11 cellular contexts compared by ENCODE assay signal in the genomic region with DNA sequence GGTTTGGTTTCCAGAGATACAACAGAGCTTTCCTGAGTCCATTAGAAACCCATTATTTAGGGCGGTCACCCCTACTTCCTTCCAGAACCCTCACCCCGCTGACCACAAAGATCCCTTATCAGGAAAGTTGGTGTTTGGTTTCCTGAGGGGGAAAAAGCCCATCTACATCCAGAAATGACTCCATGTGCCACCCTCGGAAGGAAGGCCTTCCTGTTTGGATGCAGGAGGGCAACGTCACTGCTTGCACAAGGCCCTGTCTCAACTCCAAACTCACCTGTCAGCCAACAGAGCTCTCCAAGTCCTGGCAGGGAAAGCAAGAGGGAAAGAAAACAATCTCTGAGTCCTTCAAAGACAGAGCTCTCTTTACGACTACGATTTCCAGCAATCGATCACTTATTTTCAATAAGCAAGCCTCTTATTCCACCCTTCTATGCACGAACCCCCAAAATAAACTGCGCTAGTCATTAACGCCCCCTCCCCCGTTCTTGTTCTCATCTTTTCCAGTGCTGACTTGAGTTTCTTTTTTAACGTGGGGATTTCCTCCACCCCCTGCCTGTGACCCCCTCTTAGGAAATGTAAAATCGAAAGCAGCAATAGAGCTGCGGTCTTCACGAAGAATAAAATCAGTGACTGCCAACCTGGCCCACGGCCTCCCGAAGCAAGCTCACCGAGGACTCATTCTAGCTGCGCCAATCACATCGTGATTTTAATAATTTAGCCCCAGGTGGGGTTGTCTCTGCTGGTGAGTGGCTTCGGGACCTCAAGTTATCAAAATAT. TPM values are rescaled to one million over a fixed set of nuclear protein-coding genes. Genes with fewer than 3 reads are reported as not detected.
DNase-seq lines count a peak whose midpoint lies in the region; TF ChIP-seq lines count a peak whose summit lies in the region.
"Had no signal": no experiment of that assay in that cellular context is flagged by ENCODE, and none has a peak within 500 bp of the region (broad histone marks: within the 10 kb centered on the region; RNA-seq: fewer than 3 reads in every experiment).

No MANE protein-coding gene starts in this region.

- H3K36me3 ChIP-seq in MM.1S (replicated peaks; ENCODE audit: insufficient read depth, low read length) = no peaks in the 10 kb centered on the region
- H3K36me3 ChIP-seq in spleen = no peaks in the 10 kb centered on the region
- H3K36me3 ChIP-seq: neutrophil had no signal

- H3K4me1 ChIP-seq in MM.1S (ENCODE audit: low read length) = no peaks in the 10 kb centered on the region
- peaks cover 0 to 19% (median 11%) of the 10 kb centered on the region in 6 donors for H3K4me1 ChIP-seq in spleen

- no peak overlapping the region for H3K27ac ChIP-seq in MM.1S (ENCODE audit: low read length)
- no peak overlapping the region for H3K27ac ChIP-seq in spleen
- H3K27ac ChIP-seq: neutrophil had no signal

- H3K79me2 ChIP-seq in MM.1S (ENCODE audit: low read length) = no peaks in the 10 kb centered on the region

- intact Hi-C loops in spleen (cut with DNase I; ENCODE audit: low total_unique reads) (no loop called here), head of caudate nucleus (cut with DNase I) (no loop called here)

- TF ChIP-seq POLR2A in spleen (IDR thresholded peaks at IDR 0.05) = no peak

- peak overlapping the region; percentile 23; the same call in 1 of the 2 replicates for H3K4me3 ChIP-seq in MM.1S (ENCODE audit: low read length)
- H3K4me3 ChIP-seq in spleen = peak overlapping the region in 2 of 8 donors; percentile 8 to 42

- DNase-seq in G401 (ENCODE audit: low spot score) (peak; percentile 57), MM.1S (no peak), spleen (no peak), NCI-H2081 (lab: John Stamatoyannopoulos, UW) (no peak), head of caudate nucleus (no peak), HT-29 (ENCODE audit: low spot score) (no peak)
- DNase-seq in stimulated activated CD4-positive, alpha-beta T cell treated with anti-CD3 and anti-CD28 coated beads, Interleukin-2, amount 100 ng/mL, for 4 hours (ENCODE audit: low read depth) = peak; percentile 17
- DNase-seq: effector CD8-positive, alpha-beta T cell; left ventricle myocardium superior had no signal

- peak overlapping the region; percentile 63 for H3K27ac Mint-ChIP-seq in activated naive CD4-positive, alpha-beta T cell treated with anti-CD3 and anti-CD28 coated beads, Interleukin-2, amount 50 U/mL, for 24 hours

- peaks cover 13% of the 10 kb centered on the region for H3K4me1 Mint-ChIP-seq in activated naive CD4-positive, alpha-beta T cell treated with anti-CD3 and anti-CD28 coated beads, Interleukin-2, amount 50 U/mL, for 24 hours

- 24 to 40% (median 35%) methylated on average over 21 of the region's 21 CpGs for WGBS in spleen, 5 donors

- H3K9me3 Mint-ChIP-seq in activated naive CD4-positive, alpha-beta T cell treated with anti-CD3 and anti-CD28 coated beads, Interleukin-2, amount 50 U/mL, for 24 hours = no peaks in the 10 kb centered on the region

- H3K27me3 ChIP-seq in MM.1S (replicated peaks; ENCODE audit: insufficient read depth, low read length) (peaks cover 100% of the 10 kb centered on the region), spleen (replicated peaks in 1 of 7) (peaks cover 0 to 94% (median 16%) of the 10 kb centered on the region in 7 donors)

- 0 out of 2 replicates have a peak overlapping the region, but pooled peaks have one; percentile 18 for H2AFZ ChIP-seq in MM.1S (ENCODE audit: low read length)

- TF ChIP-seq CTCF in MM.1S (IDR thresholded peaks at IDR 0.05; ENCODE audit: low read length) (no peak), spleen (IDR thresholded peaks at IDR 0.05 in 8 of 11, conservative IDR thresholded peaks at IDR 0.05 in 3 of 11) (no peak)

- H3K9ac ChIP-seq in MM.1S (ENCODE audit: low read length) = no peak overlapping the region

- H3K36me3 Mint-ChIP-seq in activated naive CD4-positive, alpha-beta T cell treated with anti-CD3 and anti-CD28 coated beads, Interleukin-2, amount 50 U/mL, for 24 hours = no peaks in the 10 kb centered on the region

- peak overlapping the region; percentile 28 for H3K4me3 Mint-ChIP-seq in activated naive CD4-positive, alpha-beta T cell treated with anti-CD3 and anti-CD28 coated beads, Interleukin-2, amount 50 U/mL, for 24 hours

- H4K20me1 ChIP-seq in MM.1S (ENCODE audit: insufficient read depth, low read length) = no peaks in the 10 kb centered on the region

- H3K9me3 ChIP-seq in MM.1S (replicated peaks; ENCODE audit: insufficient read depth, low read length) (no peaks in the 10 kb centered on the region), spleen (no peaks in the 10 kb centered on the region)
- H3K9me3 ChIP-seq: neutrophil had no signal

- peaks cover 48% of the 10 kb centered on the region for H3K27me3 Mint-ChIP-seq in activated naive CD4-positive, alpha-beta T cell treated with anti-CD3 and anti-CD28 coated beads, Interleukin-2, amount 50 U/mL, for 24 hours

- no peaks in the 10 kb centered on the region for H3K9me2 ChIP-seq in MM.1S (replicated peaks; ENCODE audit: insufficient read depth, low read length)

- no peaks in the 10 kb centered on the region for H3F3A ChIP-seq in MM.1S (ENCODE audit: insufficient read depth, low read length)

- H3K4me2 ChIP-seq in MM.1S (ENCODE audit: low read depth, low read length) = peak overlapping the region; percentile 43; the same call in 1 of the 2 replicates

- in situ Hi-C loops in G401 (cut with HindIII; ENCODE audit: low sequenced_read_pairs) = no loop called here

RNA-seq across cellular contexts. Expression of a gene that starts 35.7 kb away (rescaled TPM):
- 0.14 and 0.37 TPM in 2 replicates for total RNA-seq in G401 (2014; rRNA removed; shearing (Covaris generic))
- 10 to 100 TPM in 4 of 7 donors, 1 to 10 TPM in 3; 3.1 to 22.4 (median 13.7) TPM for total RNA-seq in spleen
- 1 to 10 TPM in 1 of 3 donors, under 1 TPM in 2; 0.44 to 2.8 (median 0.96) TPM for polyA plus RNA-seq in spleen
- not detected in 2 replicates for total RNA-seq in HT-29 (2014; rRNA removed; shearing (Covaris generic))

RNA-seq across cellular contexts. Expression of a gene that starts 46.5 kb away (rescaled TPM):
- 27.8 and 46.7 TPM in 2 replicates for total RNA-seq in G401 (2014; rRNA removed; shearing (Covaris generic))
- 10 to 100 TPM; 14.2 to 22.4 (median 16.0) TPM for total RNA-seq in spleen
- 10 to 100 TPM; 13.1 to 16.8 (median 16.1) TPM for polyA plus RNA-seq in spleen
- 25.7 and 26.7 TPM in 2 replicates for total RNA-seq in HT-29 (2014; rRNA removed; shearing (Covaris generic))

Comparison
In these comparisons a context has a peak if more than half of its experiments do, and no peak if none do; other contexts are left out.
1. DNase-seq: peak in G401 (single experiment) and stimulated activated CD4-positive, alpha-beta T cell treated with anti-CD3 and anti-CD28 coated beads, Interleukin-2, amount 100 ng/mL, for 4 hours (single experiment); none in MM.1S (single experiment), spleen (single experiment), NCI-H2081 (0 of 2), head of caudate nucleus (0 of 42) and HT-29 (single experiment).